In genomic region chr12:108804361-108804949, GRCh38 we compare ENCODE assay signal across 8 cellular contexts. TPM values are rescaled to one million over a fixed set of nuclear protein-coding genes. Genes with fewer than 3 reads are reported as not detected.
A peak's percentile ranks its signal among the peaks of the same experiment; 100 is the strongest.
DNase-seq lines count a peak whose midpoint lies in the region; ATAC-seq and TF ChIP-seq lines count a peak whose summit lies in the region.

No MANE protein-coding gene starts in this region.

- in situ Hi-C loops in SK-MEL-5 (cut with HindIII; ENCODE audit: low pct_unique_long_range_greater_than_20kb, low sequenced_read_pairs): no loop called here

- H3K4me3 Mint-ChIP-seq in CD14-positive monocyte: no peak overlapping the region

- peak overlapping the region; percentile 67 to 71 for H3K27ac ChIP-seq in prostate gland

- H3K27me3 Mint-ChIP-seq in CD14-positive monocyte (ENCODE audit: low read depth in 3 of 3): no peaks in the 10 kb centered on the region

- H3K9me3 ChIP-seq in prostate gland: no peaks in the 10 kb centered on the region

- no peak for TF ChIP-seq POLR2A in prostate gland (IDR thresholded peaks at IDR 0.05)

- no peaks in the 10 kb centered on the region for H3K27me3 ChIP-seq in prostate gland (replicated peaks; ENCODE audit: insufficient read depth)

- no peaks in the 10 kb centered on the region for H3K9me3 Mint-ChIP-seq in CD14-positive monocyte

- H3K27ac Mint-ChIP-seq in CD14-positive monocyte: peak overlapping the region in 6 of 7 donors; percentile 23 to 76 (median 67)

- H3K4me1 Mint-ChIP-seq in CD14-positive monocyte: peaks cover 4% of the 10 kb centered on the region

- peaks cover 7 to 9% of the 10 kb centered on the region in 2 donors for H3K36me3 ChIP-seq in prostate gland

- H3K36me3 Mint-ChIP-seq in CD14-positive monocyte: peaks cover 78 to 85% of the 10 kb centered on the region in 2 donors

- 20% methylated on average over 10 of the region's 10 CpGs for WGBS in prostate gland

- H3K4me3 ChIP-seq in fibroblast of the aortic adventitia (ENCODE audit: low read depth, low read length): no peak overlapping the region
- no peak overlapping the region for H3K4me3 ChIP-seq in prostate gland

- no peaks in the 10 kb centered on the region for H3K4me1 ChIP-seq in prostate gland (replicated peaks)

- TF ChIP-seq CTCF in CD14-positive monocyte (IDR thresholded peaks at IDR 0.05) (no peak), fibroblast of the aortic adventitia (IDR thresholded peaks at IDR 0.05; ENCODE audit: insufficient read depth, low read length) (no peak), prostate gland (IDR thresholded peaks at IDR 0.05) (no peak)

- DNase-seq in CD14-positive monocyte (ENCODE audit: low spot score): no peak
- DNase-seq in SK-MEL-5 (ENCODE audit: low read depth, low spot score): peak; percentile 42
- peak; percentile 99 for DNase-seq in fibroblast of the aortic adventitia (ENCODE audit: low read depth)
- no peak for DNase-seq in prostate gland (ENCODE audit: low spot score)
- DNase-seq in GF-D8 (lab: John Stamatoyannopoulos, UW): no peak
- DNase-seq in iPS-NIHi11 (ENCODE audit: low spot score): no peak
- no peak for DNase-seq in DMS53 treated with DMSO at 0.1 percent for 48 hours (lab: John Stamatoyannopoulos, UW; ENCODE audit: unreplicated experiment)

- ATAC-seq in GM21390 (IDR thresholded peaks at IDR 0.05; ENCODE audit: unreplicated experiment): no peak

- intact Hi-C loops in CD14-positive monocyte (cut with micrococcal nuclease): loop anchor here (5.0 to 10.0 kb wide), 4 partner anchors 50 to 242 kb away; partner anchors contain the start of genes ISCU (in 2 of the 2), SART3 (in 2 of the 2), CORO1C (in 1 of the 2) and SSH1 (in 1 of the 2)
- intact Hi-C loops in prostate gland (cut with DNase I): loop anchor here (5.0 to 10.0 kb wide), 2 partner anchors 53 to 290 kb away; partner anchors contain the start of genes ALKBH2, SSH1 and UNG

RNA-seq across cellular contexts. Expression of gene SSH1, which starts 52.9 kb away (rescaled TPM):
- 1 to 10 TPM; 5.2 to 8.7 TPM for polyA plus RNA-seq in CD14-positive monocyte
- total RNA-seq in SK-MEL-5 (2014; rRNA removed; shearing (Covaris generic)): 51.8 and 52.6 TPM in 2 replicates
- polyA plus RNA-seq in SK-MEL-5 (2015; cell fraction: cytosol; rRNA removed): 128 and 165 TPM in 2 replicates
- polyA plus RNA-seq in SK-MEL-5 (2015; cell fraction: nucleus; rRNA removed): 131 and 150 TPM in 2 replicates
- total RNA-seq in fibroblast of the aortic adventitia (ENCODE audit: low replicate concordance): 8.7 and 31.6 TPM in 2 replicates
- 10 to 100 TPM; 11.0 to 37.2 TPM for total RNA-seq in prostate gland

Comparison
In these comparisons a context has a peak if more than half of its experiments do, and no peak if none do; other contexts are left out.
1. DNase-seq: peak in SK-MEL-5 (single experiment) and fibroblast of the aortic adventitia (single experiment); none in CD14-positive monocyte (single experiment), prostate gland (single experiment), GF-D8 (single experiment), iPS-NIHi11 (single experiment) and DMS53 treated with DMSO at 0.1 percent for 48 hours (single experiment).